9 cellular contexts compared by ENCODE assay signal in genomic region chr1:171715813-171716251, GRCh38. TPM values are rescaled to one million over a fixed set of nuclear protein-coding genes. Genes with fewer than 3 reads are reported as not detected.
DNase-seq lines count a peak whose midpoint lies in the region; ATAC-seq and TF ChIP-seq lines count a peak whose summit lies in the region.
"Had no signal": no experiment of that assay in that cellular context is flagged by ENCODE, and none has a peak within 500 bp of the region (broad histone marks: within the 10 kb centered on the region; RNA-seq: fewer than 3 reads in every experiment).

No MANE protein-coding gene starts in this region.

- no peak overlapping the region for H3K9ac ChIP-seq in neural progenitor cell

- no peak overlapping the region for H3K4me3 Mint-ChIP-seq in neural progenitor cell
- H3K4me3 Mint-ChIP-seq: activated B cell treated with CpG ODN at 0.5 μM for 24 hours had no signal

- H3K4me2 ChIP-seq in neural progenitor cell, result no peak overlapping the region

- peaks cover 2% of the 10 kb centered on the region for H3K4me1 Mint-ChIP-seq in neural progenitor cell
- H3K4me1 Mint-ChIP-seq: activated B cell treated with CpG ODN at 0.5 μM for 24 hours had no signal

- WGBS in spleen, 5 donors, result 72 to 94% (median 87%) methylated on average over 3 of the region's 3 CpGs

- H3K27ac ChIP-seq in neural progenitor cell (no peak overlapping the region), spleen (no peak overlapping the region)

- no peaks in the 10 kb centered on the region for H3K27me3 ChIP-seq in neural progenitor cell
- no peaks in the 10 kb centered on the region for H3K27me3 ChIP-seq in spleen (replicated peaks in 1 of 7)

- H2AFZ ChIP-seq in neural progenitor cell (replicated peaks), result no peak overlapping the region

- no peak overlapping the region for H3K4me3 ChIP-seq in NB4 (ENCODE audit: low read depth, low read length)
- no peak overlapping the region for H3K4me3 ChIP-seq in neural progenitor cell
- H3K4me3 ChIP-seq in spleen, result no peak overlapping the region

- H3K79me2 ChIP-seq in neural progenitor cell (ENCODE audit: low read depth), result no peaks in the 10 kb centered on the region

- TF ChIP-seq POLR2A in NB4 (IDR thresholded peaks at IDR 0.05; ENCODE audit: extremely low read depth, insufficient read length), result no peak
- no peak for TF ChIP-seq POLR2A in spleen (IDR thresholded peaks at IDR 0.05)

- peak overlapping the region; percentile 44 for H3K27ac Mint-ChIP-seq in neural progenitor cell
- H3K27ac Mint-ChIP-seq: activated B cell treated with CpG ODN at 0.5 μM for 24 hours had no signal

- H3K27me3 Mint-ChIP-seq in neural progenitor cell (ENCODE audit: insufficient read depth, low read depth), result peaks cover 2% of the 10 kb centered on the region
- H3K27me3 Mint-ChIP-seq: activated B cell treated with CpG ODN at 0.5 μM for 24 hours had no signal

- H3K36me3 Mint-ChIP-seq in neural progenitor cell, result peaks cover under 1% of the 10 kb centered on the region

- no peaks in the 10 kb centered on the region for H3K36me3 ChIP-seq in neural progenitor cell
- peaks cover 0 to 74% (median 21%) of the 10 kb centered on the region in 6 donors for H3K36me3 ChIP-seq in spleen

- H3K9me3 ChIP-seq in neural progenitor cell (ENCODE audit: low read depth) (no peaks in the 10 kb centered on the region), spleen (no peaks in the 10 kb centered on the region)

- H3F3A ChIP-seq in neural progenitor cell (ENCODE audit: low read depth), result no peaks in the 10 kb centered on the region

- H3K9me3 Mint-ChIP-seq in neural progenitor cell, result no peaks in the 10 kb centered on the region
- H3K9me3 Mint-ChIP-seq: activated B cell treated with CpG ODN at 0.5 μM for 24 hours had no signal

- TF ChIP-seq CTCF in NB4 (IDR thresholded peaks at IDR 0.05; ENCODE audit: low read depth, low read length) (no peak), neural progenitor cell (IDR thresholded peaks at IDR 0.05) (peak; percentile 32), spleen (IDR thresholded peaks at IDR 0.05 in 8 of 11, conservative IDR thresholded peaks at IDR 0.05 in 3 of 11) (peak in 3 of 11 experiments; percentile 14 to 30 (median 16))

- ATAC-seq in GM18873 (IDR thresholded peaks at IDR 0.05; ENCODE audit: low FRiP score, unreplicated experiment), result no peak

- H3K4me1 ChIP-seq in neural progenitor cell (no peaks in the 10 kb centered on the region), spleen (no peaks in the 10 kb centered on the region)

- no peaks in the 10 kb centered on the region for H4K20me1 ChIP-seq in neural progenitor cell (ENCODE audit: low read depth)

- intact Hi-C loops in spleen (cut with DNase I; ENCODE audit: low total_unique reads), result no loop called here

- DNase-seq in DMS53 treated with DMSO at 0.1 percent for 48 hours (lab: John Stamatoyannopoulos, UW; ENCODE audit: unreplicated experiment) (peak; percentile 3), NB4 (ENCODE audit: low read depth) (peak; percentile 8), dedifferentiated amniotic fluid mesenchymal stem cell (ENCODE audit: extremely low spot score) (peak; percentile 27), neural progenitor cell (ENCODE audit: low spot score) (no peak), Ammon's horn (ENCODE audit: low spot score) (no peak), NOMO-1 treated with DMSO at 0.1 percent for 48 hours (lab: John Stamatoyannopoulos, UW; ENCODE audit: unreplicated experiment) (no peak), spleen (no peak)
- DNase-seq: activated B cell treated with CpG ODN at 0.5 μM for 24 hours had no signal

RNA-seq across cellular contexts. Expression of gene VAMP4, which starts 26.0 kb away (rescaled TPM):
- total RNA-seq in neural progenitor cell (ENCODE audit: low replicate concordance) (11.3 and 16.2 TPM in 2 replicates), spleen (10 to 100 TPM; 14.1 to 21.7 (median 16.3) TPM)
- polyA plus RNA-seq in spleen, result 1 to 10 TPM; 7.4 to 9.8 (median 8.0) TPM

Comparison
In these comparisons a context has a peak if more than half of its experiments do, and no peak if none do; other contexts are left out.
1. DNase-seq: peak in DMS53 treated with DMSO at 0.1 percent for 48 hours (single experiment), NB4 (single experiment) and dedifferentiated amniotic fluid mesenchymal stem cell (single experiment); none in neural progenitor cell (single experiment), Ammon's horn (single experiment), NOMO-1 treated with DMSO at 0.1 percent for 48 hours (single experiment) and spleen (single experiment).